ENCODE assay signal across 8 cellular contexts in genomic region chr1:85580046-85580411, GRCh38. TPM values are rescaled to one million over a fixed set of nuclear protein-coding genes. Genes with fewer than 3 reads are reported as not detected.
DNase-seq lines count a peak whose midpoint lies in the region; ATAC-seq, FAIRE-seq and TF ChIP-seq lines count a peak whose summit lies in the region.

No MANE protein-coding gene starts in this region.

- DNase-seq in A172 (ENCODE audit: low spot score) (peak; percentile 44), HS-27A (ENCODE audit: low read depth) (peak; percentile 86), GM12878 (ENCODE audit: low read depth, low spot score) (no peak), HepG2 (ENCODE audit: low spot score) (peak; percentile 76), cortex of kidney (lab: John Stamatoyannopoulos, UW) (no peak)

- in situ Hi-C loops in GM12878 (cut with MboI) (no loop called here), HepG2 (cut with HindIII; ENCODE audit: extremely low pct_ligation_motif_present, low pct_unique_long_range_greater_than_20kb) (loop anchor here (10.0 kb wide), 1 partner anchor 105 kb away; no protein-coding TSS in a partner anchor)

- H3K9me3 ChIP-seq in GM12878 (replicated peaks; ENCODE audit: control insufficient read depth, insufficient read depth, low read length) (no peaks in the 10 kb centered on the region; the same call in 2 of the 3 replicates), HepG2 (ENCODE audit: low read length) (no peaks in the 10 kb centered on the region)

- no peaks in the 10 kb centered on the region for H3K36me3 ChIP-seq in GM12878 (ENCODE audit: control insufficient read depth in 2 of 2, insufficient read depth in 2 of 2, low read length in 1 of 2)
- H3K36me3 ChIP-seq in HepG2 (replicated peaks in 1 of 2; ENCODE audit: control insufficient read depth in 1 of 2, insufficient read depth in 2 of 2, low read length in 2 of 2), result peaks cover 4 to 13% of the 10 kb centered on the region in 2 experiments
- H3K36me3 ChIP-seq in urinary bladder (ENCODE audit: insufficient read depth), result no peaks in the 10 kb centered on the region

- intact Hi-C loops in GM12878 (cut with micrococcal nuclease; ENCODE audit: unreplicated experiment), result no loop called here
- intact Hi-C loops in HepG2 (cut with micrococcal nuclease; ENCODE audit: unreplicated experiment), result loop anchor here (2.0 to 5.0 kb wide), 7 partner anchors 33 to 1747 kb away; partner anchors contain the start of genes DDAH1, LMO4 and ZNHIT6

- RAD21 ChIA-PET in GM12878 (lab: Charles Lee; ENCODE audit: unreplicated experiment), result no interaction called here

- H4K20me1 ChIP-seq in GM12878 (ENCODE audit: control insufficient read depth, insufficient read depth), result no peaks in the 10 kb centered on the region
- H4K20me1 ChIP-seq in HepG2 (ENCODE audit: insufficient read depth, low read length), result peaks cover 8% of the 10 kb centered on the region; the same call in 1 of the 2 replicates

- H3K9ac ChIP-seq in GM12878 (ENCODE audit: control insufficient read depth, insufficient read depth, low read length) (no peak overlapping the region), HepG2 (ENCODE audit: insufficient read depth, low read depth, low read length) (peak overlapping the region; percentile 96; the same call in 1 of the 2 replicates)

- FAIRE-seq in GM12878 (lab: Jason Lieb, UNC) (no peak), HepG2 (lab: Jason Lieb, UNC) (no peak)

- TF ChIP-seq EP300 in GM12878 (IDR thresholded peaks at IDR 0.05; ENCODE audit: borderline replicate concordance in 1 of 2, control insufficient read depth in 1 of 2, low read depth in 2 of 2, low read length in 2 of 2), result no peak
- no peak for TF ChIP-seq EP300 in HepG2 (IDR thresholded peaks at IDR 0.05; ENCODE audit: low read depth in 2 of 2, low read length in 2 of 2)
- TF ChIP-seq EP300 in HepG2 (CRISPR knock-in tag; IDR thresholded peaks at IDR 0.05; ENCODE audit: borderline replicate concordance), result no peak

- H3K4me2 ChIP-seq in GM12878 (ENCODE audit: control insufficient read depth, insufficient read depth) (peak overlapping the region; percentile 86), HepG2 (ENCODE audit: low read depth, low read length) (peak overlapping the region; percentile 96)

- H3K4me3 ChIP-seq in GM12878 (no peak overlapping the region), HepG2 (replicated peaks in 1 of 3; ENCODE audit: insufficient read depth in 1 of 3, low read depth in 2 of 3, low read length in 3 of 3) (peak overlapping the region; percentile 77 to 86 (median 79); a peak in 5 of 6 replicates), urinary bladder (ENCODE audit: low read depth, low read length) (peak overlapping the region; percentile 58)

- BruUV-seq in GM12878 (replicated peaks; lab: Mats Ljungman, UMichigan) (no TSS peak), HepG2 (replicated peaks; lab: Mats Ljungman, UMichigan) (no TSS peak)

- no peak overlapping the region for H3K27ac ChIP-seq in GM12878 (ENCODE audit: control insufficient read depth, insufficient read depth)
- H3K27ac ChIP-seq in HepG2 (ENCODE audit: extremely low read length, insufficient read depth, low read length), result peak overlapping the region; percentile 9
- H3K27ac ChIP-seq in urinary bladder (ENCODE audit: low read depth), result peak overlapping the region; percentile 13

- peaks cover 12 to 21% of the 10 kb centered on the region in 2 experiments for H3K27me3 ChIP-seq in GM12878 (replicated peaks in 1 of 2; ENCODE audit: control insufficient read depth in 2 of 2, insufficient read depth in 2 of 2, low read length in 1 of 2)
- H3K27me3 ChIP-seq in HepG2 (ENCODE audit: control insufficient read depth in 1 of 2, insufficient read depth in 2 of 2, low read length in 2 of 2), result peaks cover 0 to 25% of the 10 kb centered on the region in 2 experiments; a peak in 4 of 5 replicates

- 12% methylated on average over 11 of the region's 11 CpGs for WGBS in GM12878 (ENCODE audit: insufficient coverage, insufficient replicate concordance, low lambda C conversion rate, missing lambda C conversion rate)
- 2% methylated on average over 11 of the region's 11 CpGs for WGBS in HepG2 (ENCODE audit: low lambda C conversion rate)
- under 1% methylated on average over 11 of the region's 11 CpGs for WGBS in urinary bladder

- H2AFZ ChIP-seq in GM12878 (ENCODE audit: control insufficient read depth, low read depth, low read length), result no peak overlapping the region
- H2AFZ ChIP-seq in HepG2 (ENCODE audit: low read length), result no peak overlapping the region

- ATAC-seq in GM12878 (no peak), HepG2 (peak; percentile 6; the same call in 2 of the 3 replicates), GM19351 (IDR thresholded peaks at IDR 0.05; ENCODE audit: unreplicated experiment) (no peak), GM21619 (IDR thresholded peaks at IDR 0.05; ENCODE audit: unreplicated experiment) (no peak)

- no peak for TF ChIP-seq POLR2A in GM12878 (IDR thresholded peaks at IDR 0.05; ENCODE audit: low read depth, low read length)
- no peak for TF ChIP-seq POLR2A in HepG2 (IDR thresholded peaks at IDR 0.05; ENCODE audit: insufficient read depth in 1 of 2, low read depth in 2 of 2, low read length in 2 of 2)

- no peak for TF ChIP-seq CTCF in GM12878 (IDR thresholded peaks at IDR 0.05 in 2 of 3, conservative IDR thresholded peaks at IDR 0.05 in 1 of 3; ENCODE audit: control insufficient read depth in 2 of 3, extremely low read depth in 1 of 3, insufficient read depth in 1 of 3, low read depth in 3 of 3, low read length in 3 of 3)
- TF ChIP-seq CTCF in HepG2 (CRISPR knock-in tag; IDR thresholded peaks at IDR 0.05), result no peak

- SMC1A ChIA-PET in GM12878 (lab: Charles Lee; ENCODE audit: uncharacterized antibody, unreplicated experiment), result no interaction called here

- no peak for TF ChIP-seq RAD21 in GM12878 (IDR thresholded peaks at IDR 0.05; ENCODE audit: insufficient read depth, low read depth, low read length)
- TF ChIP-seq RAD21 in HepG2 (CRISPR knock-in tag; IDR thresholded peaks at IDR 0.05), result no peak

- POLR2A ChIA-PET in GM12878 (lab: Charles Lee), result no interaction called here
- POLR2A ChIA-PET in HepG2 (lab: Yijun Ruan, JAX), result interaction anchor here (0.9 to 6.8 kb wide), 5 partner anchors 17 to 237 kb away, joined by 3 to 58 read pairs (median 13); no protein-coding TSS in a partner anchor

- H3K4me1 ChIP-seq in GM12878 (ENCODE audit: control insufficient read depth, insufficient read depth, low read length) (peaks cover 5% of the 10 kb centered on the region), HepG2 (ENCODE audit: insufficient read depth, low read length) (peaks cover 80% of the 10 kb centered on the region), urinary bladder (ENCODE audit: insufficient read depth) (no peaks in the 10 kb centered on the region)

- CTCF ChIA-PET in GM12878 (lab: Yijun Ruan, JAX), result no interaction called here
- CTCF ChIA-PET in HepG2 (lab: Yijun Ruan, JAX; ENCODE audit: low intra/inter-chr PET ratio, low total read pairs), result interaction anchor here (2.4 kb wide), 1 partner anchor 272 kb away, joined by 14 read pairs; no protein-coding TSS in a partner anchor

- H3K79me2 ChIP-seq in GM12878 (ENCODE audit: control insufficient read depth, insufficient read depth, low read length) (no peaks in the 10 kb centered on the region), HepG2 (ENCODE audit: insufficient read depth, low read length) (no peaks in the 10 kb centered on the region)

TF ChIP-seq in GM12878, 131 proteins besides CTCF, POLR2A, EP300 and RAD21 (continues in another document):
- TF ChIP-seq FOXM1 (IDR thresholded peaks at IDR 0.05; ENCODE audit: low read depth, low read length), result no peak

RNA-seq across cellular contexts. Expression of gene CCN1, which starts 0.5 kb away (rescaled TPM):
- total RNA-seq in A172 (2014; rRNA removed; shearing (Covaris generic)), result 23.5 and 23.9 TPM in 2 replicates
- total RNA-seq in GM12878 (2013; cell fraction: nucleolus; rRNA removed), result not detected in 2 replicates
- total RNA-seq in GM12878 (2014; rRNA removed) (not detected in 2 replicates), GM12878 (2014; rRNA removed; fragmentation: Illumina TruSeq; extraction: Trizol) (not detected in 2 replicates), GM12878 (2021) (0.40 and 0.49 TPM in 2 replicates), HepG2 (2016; rRNA removed; fragmentation: Illumina TruSeq; extraction: Trizol) (1.2 and 2.6 TPM in 2 replicates), urinary bladder (32.4 TPM)
- 0.13 TPM for polyA plus RNA-seq in GM12878 (2011; ENCODE audit: low read depth)
- polyA plus RNA-seq in GM12878 (2011; rRNA removed) (not detected in 2 replicates), GM12878 (2014; fragmentation: Illumina TruSeq; extraction: Trizol) (not detected in 2 replicates), GM12878 (2014; fragmentation: Nextera tagmentation; extraction: Ambion mirVana) (not detected), GM12878 (2014; rRNA removed) (not detected in 2 replicates), GM12878 (2016; fragmentation: Nextera tagmentation; extraction: Ambion mirVana) (under 1 TPM; 0.19 to 0.20 TPM), HepG2 (2011; rRNA removed) (12.5 and 14.9 TPM in 2 replicates), urinary bladder (809 TPM)
- not detected in 2 replicates for polyA plus RNA-seq in GM12878 (2011; cell fraction: cytosol; rRNA removed)
- not detected in 2 replicates for polyA plus RNA-seq in GM12878 (2011; cell fraction: nucleus; rRNA removed)
- 0.08 TPM in 2 replicates for polyA plus RNA-seq in GM12878 (2012)
- not detected in 2 replicates for polyA minus RNA-seq in GM12878 (2011; rRNA and poly(A)+ RNA removed)
- polyA minus RNA-seq in GM12878 (2011; cell fraction: cytosol; rRNA and poly(A)+ RNA removed), result not detected in 2 replicates
- polyA minus RNA-seq in GM12878 (2011; cell fraction: nucleus; rRNA and poly(A)+ RNA removed), result not detected in 2 replicates
- total RNA-seq in HepG2 (2016; cell fraction: cytosol; rRNA removed; fragmentation: Illumina TruSeq; extraction: Trizol; ENCODE audit: low read depth), result 0.30 and 0.35 TPM in 2 replicates
- 1.3 and 2.6 TPM in 2 replicates for total RNA-seq in HepG2 (2016; cell fraction: insoluble cytoplasmic fraction; rRNA removed; fragmentation: Illumina TruSeq; extraction: Trizol)
- total RNA-seq in HepG2 (2016; cell fraction: membrane; rRNA removed; fragmentation: Illumina TruSeq; extraction: Trizol), result 0.96 and 1.2 TPM in 2 replicates
- 7.9 and 8.7 TPM in 2 replicates for total RNA-seq in HepG2 (2016; cell fraction: nucleus; rRNA removed; fragmentation: Illumina TruSeq; extraction: Trizol)
- 14.0 and 14.8 TPM in 2 replicates for polyA plus RNA-seq in HepG2 (2011; cell fraction: cytosol; rRNA removed)
- polyA plus RNA-seq in HepG2 (2011; cell fraction: nucleus; rRNA removed), result 39.7 and 43.2 TPM in 2 replicates
- polyA plus RNA-seq in HepG2 (2012), result 12.9 and 24.7 TPM in 2 replicates
- polyA plus RNA-seq in HepG2 (2016; cell fraction: cytosol; fragmentation: Illumina TruSeq; extraction: Trizol; ENCODE audit: low read depth), result 0.79 and 0.81 TPM in 2 replicates
- 2.6 and 3.5 TPM in 2 replicates for polyA plus RNA-seq in HepG2 (2016; cell fraction: insoluble cytoplasmic fraction; fragmentation: Illumina TruSeq; extraction: Trizol; ENCODE audit: low read depth)
- polyA plus RNA-seq in HepG2 (2016; cell fraction: membrane; fragmentation: Illumina TruSeq; extraction: Trizol; ENCODE audit: low read depth), result 1.3 and 2.1 TPM in 2 replicates
- polyA plus RNA-seq in HepG2 (2016; cell fraction: nucleus; fragmentation: Illumina TruSeq; extraction: Trizol; ENCODE audit: insufficient read depth, low read depth), result 35.0 and 36.4 TPM in 2 replicates
- 6.4 and 13.6 TPM in 2 replicates for polyA minus RNA-seq in HepG2 (2011; rRNA and poly(A)+ RNA removed; ENCODE audit: low replicate concordance)
- polyA minus RNA-seq in HepG2 (2011; cell fraction: cytosol; rRNA and poly(A)+ RNA removed), result 13.9 and 16.1 TPM in 2 replicates
- polyA minus RNA-seq in HepG2 (2011; cell fraction: nucleus; rRNA and poly(A)+ RNA removed), result 23.2 TPM in 2 replicates

Comparison
In these comparisons a context has a peak if more than half of its experiments do, and no peak if none do; other contexts are left out.
1. DNase-seq: peak in A172 (single experiment), HS-27A (single experiment) and HepG2 (single experiment); none in GM12878 (single experiment) and cortex of kidney (single experiment).